ENCODE assay signal across 15 cellular contexts in genomic region chr18:60247103-60247502, GRCh38.
DNase-seq lines count a peak whose midpoint lies in the region; ATAC-seq and TF ChIP-seq lines count a peak whose summit lies in the region.
"Had no signal": no experiment of that assay in that cellular context is flagged by ENCODE, and none has a peak within 500 bp of the region (broad histone marks: within the 10 kb centered on the region; RNA-seq: fewer than 3 reads in every experiment).

No MANE protein-coding gene starts in this region.

- no peaks in the 10 kb centered on the region for H3K27me3 Mint-ChIP-seq in glutamatergic neuron (ENCODE audit: unreplicated experiment)
- H3K27me3 Mint-ChIP-seq: activated naive CD4-positive, alpha-beta T cell treated with anti-CD3 and anti-CD28 coated beads, Interleukin-2, amount 50 U/mL, for 24 hours; T-cell had no signal

- H3K4me3 Mint-ChIP-seq in glutamatergic neuron (ENCODE audit: unreplicated experiment), result no peak overlapping the region
- H3K4me3 Mint-ChIP-seq: activated naive CD4-positive, alpha-beta T cell treated with anti-CD3 and anti-CD28 coated beads, Interleukin-2, amount 50 U/mL, for 24 hours; HFFc6; neural crest cell; stimulated activated memory B cell treated with anti-CD40 and anti-IgM and Interleukin-4, amounts not matched to agents 10 μg/mL and 1 μg/mL and 100 μg/mL, for 72 hours; T-cell had no signal

- H3K27ac Mint-ChIP-seq in glutamatergic neuron (ENCODE audit: unreplicated experiment), result no peak overlapping the region
- H3K27ac Mint-ChIP-seq: activated naive CD4-positive, alpha-beta T cell treated with anti-CD3 and anti-CD28 coated beads, Interleukin-2, amount 50 U/mL, for 24 hours; HFFc6; stimulated activated memory B cell treated with anti-CD40 and anti-IgM and Interleukin-4, amounts not matched to agents 10 μg/mL and 1 μg/mL and 100 μg/mL, for 72 hours; T-cell had no signal

- ATAC-seq in GM18519 (IDR thresholded peaks at IDR 0.05; ENCODE audit: low FRiP score, unreplicated experiment) (peak; percentile 73), GM21515 (IDR thresholded peaks at IDR 0.05; ENCODE audit: unreplicated experiment) (peak; percentile 83), HG03045 (IDR thresholded peaks at IDR 0.05; ENCODE audit: unreplicated experiment) (peak; percentile 55)
- ATAC-seq: stimulated activated memory B cell treated with anti-CD40 and anti-IgM and Interleukin-4, amounts not matched to agents 10 μg/mL and 1 μg/mL and 100 μg/mL, for 72 hours; T-cell had no signal

- no peak for TF ChIP-seq CTCF in glutamatergic neuron (IDR thresholded peaks at IDR 0.05; ENCODE audit: partially characterized antibody, unreplicated experiment)

- H3K4me1 Mint-ChIP-seq in glutamatergic neuron (ENCODE audit: low read depth, unreplicated experiment), result peaks cover 6% of the 10 kb centered on the region
- H3K4me1 Mint-ChIP-seq: activated naive CD4-positive, alpha-beta T cell treated with anti-CD3 and anti-CD28 coated beads, Interleukin-2, amount 50 U/mL, for 24 hours; neural crest cell; T-cell had no signal

- H3K9me3 Mint-ChIP-seq in glutamatergic neuron (ENCODE audit: unreplicated experiment), result peaks cover 3% of the 10 kb centered on the region
- H3K9me3 Mint-ChIP-seq: HFFc6; neural crest cell; stimulated activated memory B cell treated with anti-CD40 and anti-IgM and Interleukin-4, amounts not matched to agents 10 μg/mL and 1 μg/mL and 100 μg/mL, for 72 hours had no signal

- in situ Hi-C loops in G401 (cut with HindIII; ENCODE audit: low sequenced_read_pairs), result no loop called here

- no peaks in the 10 kb centered on the region for H3K36me3 Mint-ChIP-seq in glutamatergic neuron (ENCODE audit: unreplicated experiment)
- H3K36me3 Mint-ChIP-seq: activated naive CD4-positive, alpha-beta T cell treated with anti-CD3 and anti-CD28 coated beads, Interleukin-2, amount 50 U/mL, for 24 hours; stimulated activated memory B cell treated with anti-CD40 and anti-IgM and Interleukin-4, amounts not matched to agents 10 μg/mL and 1 μg/mL and 100 μg/mL, for 72 hours; T-cell had no signal

- DNase-seq in MV-4-11 (lab: John Stamatoyannopoulos, UW) (peak; percentile 54), G401 (ENCODE audit: low spot score) (no peak), glutamatergic neuron (no peak)
- DNase-seq in stimulated activated CD4-positive, alpha-beta T cell treated with anti-CD3 and anti-CD28 coated beads, Interleukin-1b, Interleukin-23, amount 100 ng/mL, for 48 hours, result no peak
- DNase-seq in activated naive CD4-positive, alpha-beta T cell treated with anti-CD3 and anti-CD28 coated beads, Interleukin-2, amount 50 U/mL, for 16 hours, result no peak
- DNase-seq: activated CD4-positive, alpha-beta T cell treated with anti-CD3 and anti-CD28 coated beads, Interleukin-2, amount 50 U/mL, for 4 hours; C1 segment of cervical spinal cord; HFFc6; T-cell had no signal
